Comparison of ENCODE assay signal across 1 cellular context in the genomic region with DNA sequence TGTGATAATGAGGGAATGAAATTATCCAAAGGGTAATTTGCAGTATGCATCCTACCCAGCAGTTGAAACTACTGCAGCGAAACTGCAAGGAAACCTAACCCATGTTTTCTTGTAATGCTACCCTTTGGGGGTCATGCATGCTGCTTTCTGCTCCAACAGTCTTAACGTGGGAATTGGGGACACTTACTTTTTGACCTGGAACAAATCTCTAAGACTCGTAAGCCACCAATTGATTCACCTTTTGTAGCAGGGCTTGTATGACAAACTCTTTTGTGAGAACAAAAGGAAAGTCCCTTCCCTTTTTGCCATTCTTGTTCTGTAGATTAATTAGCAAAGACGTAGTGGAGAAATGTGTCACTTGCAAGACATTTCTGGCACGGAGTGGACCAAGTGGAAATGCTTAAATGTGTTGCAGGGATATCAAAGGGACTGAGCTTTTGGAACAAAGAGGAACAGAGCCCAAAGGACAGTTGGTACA.
A peak's percentile ranks its signal among the peaks of the same experiment; 100 is the strongest.
TF ChIP-seq lines count a peak whose summit lies in the region.

No MANE protein-coding gene starts in this region.

TF ChIP-seq in GM12878, 131 proteins besides CTCF, POLR2A, EP300 and RAD21 (continued from another document and continues in another):
- TF ChIP-seq PBX3 (IDR thresholded peaks at IDR 0.05; ENCODE audit: insufficient replicate concordance, low read depth, low read length) (no peak), SP1 (IDR thresholded peaks at IDR 0.05; ENCODE audit: low read depth, low read length) (no peak), ZNF207 (IDR thresholded peaks at IDR 0.05; ENCODE audit: borderline replicate concordance) (0 out of 2 replicates have a peak, but pooled peaks have one; percentile 32), ZNF592 (IDR thresholded peaks at IDR 0.05) (no peak), ATF2 (IDR thresholded peaks at IDR 0.05; ENCODE audit: low read length) (peak; percentile 81), ASH2L (IDR thresholded peaks at IDR 0.05; ENCODE audit: borderline replicate concordance, low read depth) (no peak), ZBED1 (IDR thresholded peaks at IDR 0.05; ENCODE audit: borderline replicate concordance) (peak; percentile 44; the same call in 1 of the 2 replicates), RUNX3 (IDR thresholded peaks at IDR 0.05; ENCODE audit: low read length) (0 out of 2 replicates have a peak, but pooled peaks have one; percentile 21), ZNF384 (IDR thresholded peaks at IDR 0.05; ENCODE audit: borderline replicate concordance, low read depth, low read length) (no peak), RFX5 (IDR thresholded peaks at IDR 0.05; ENCODE audit: low read depth, low read length) (no peak), ZNF274 (IDR thresholded peaks at IDR 0.05; ENCODE audit: insufficient read depth, insufficient read length) (no peak), HSF1 (IDR thresholded peaks at IDR 0.05; ENCODE audit: low read depth, low read length) (no peak), RAD51 (IDR thresholded peaks at IDR 0.05) (no peak), NR2C2 (IDR thresholded peaks at IDR 0.05; ENCODE audit: borderline replicate concordance, control insufficient read depth, insufficient read length, low read depth) (no peak), DPF2 (IDR thresholded peaks at IDR 0.05) (peak; percentile 41; the same call in 1 of the 2 replicates), HDAC6 (IDR thresholded peaks at IDR 0.05; ENCODE audit: unreplicated experiment) (no peak), MXI1 (IDR thresholded peaks at IDR 0.05; ENCODE audit: low read depth, low read length) (no peak), SPI1 (IDR thresholded peaks at IDR 0.05; ENCODE audit: borderline replicate concordance, insufficient read depth, low read depth, low read length) (peak; percentile 64; the same call in 1 of the 2 replicates), ESRRA (IDR thresholded peaks at IDR 0.05; ENCODE audit: low read length) (no peak), CREM (IDR thresholded peaks at IDR 0.05; ENCODE audit: low read depth) (peak; percentile 53; the same call in 1 of the 2 replicates), CHD1 (IDR thresholded peaks at IDR 0.05; ENCODE audit: low read depth, low read length) (no peak), SREBF2 (IDR thresholded peaks at IDR 0.05; ENCODE audit: low read length) (no peak), CBFB (IDR thresholded peaks at IDR 0.05; ENCODE audit: low read depth) (no peak), ZZZ3 (IDR thresholded peaks at IDR 0.05; ENCODE audit: control insufficient read depth, insufficient read length, low read depth) (no peak), SMAD5 (IDR thresholded peaks at IDR 0.05; ENCODE audit: low read depth) (0 out of 2 replicates have a peak, but pooled peaks have one; percentile 23), CREB1 (IDR thresholded peaks at IDR 0.05; ENCODE audit: low read depth) (no peak), TCF7 (IDR thresholded peaks at IDR 0.05; ENCODE audit: borderline replicate concordance) (peak; percentile 21; the same call in 1 of the 2 replicates), YBX1 (IDR thresholded peaks at IDR 0.05) (no peak), SRF (IDR thresholded peaks at IDR 0.05; ENCODE audit: low read depth in 2 of 2, low read length in 2 of 2) (no peak), ZBTB4 (CRISPR knock-in tag; IDR thresholded peaks at IDR 0.05) (no peak)
- TF ChIP-seq, protein P1, sequence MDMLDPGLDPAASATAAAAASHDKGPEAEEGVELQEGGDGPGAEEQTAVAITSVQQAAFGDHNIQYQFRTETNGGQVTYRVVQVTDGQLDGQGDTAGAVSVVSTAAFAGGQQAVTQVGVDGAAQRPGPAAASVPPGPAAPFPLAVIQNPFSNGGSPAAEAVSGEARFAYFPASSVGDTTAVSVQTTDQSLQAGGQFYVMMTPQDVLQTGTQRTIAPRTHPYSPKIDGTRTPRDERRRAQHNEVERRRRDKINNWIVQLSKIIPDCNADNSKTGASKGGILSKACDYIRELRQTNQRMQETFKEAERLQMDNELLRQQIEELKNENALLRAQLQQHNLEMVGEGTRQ (IDR thresholded peaks at IDR 0.05; ENCODE audit: borderline replicate concordance, low read depth, low read length): no peak
- TF ChIP-seq, protein P2, sequence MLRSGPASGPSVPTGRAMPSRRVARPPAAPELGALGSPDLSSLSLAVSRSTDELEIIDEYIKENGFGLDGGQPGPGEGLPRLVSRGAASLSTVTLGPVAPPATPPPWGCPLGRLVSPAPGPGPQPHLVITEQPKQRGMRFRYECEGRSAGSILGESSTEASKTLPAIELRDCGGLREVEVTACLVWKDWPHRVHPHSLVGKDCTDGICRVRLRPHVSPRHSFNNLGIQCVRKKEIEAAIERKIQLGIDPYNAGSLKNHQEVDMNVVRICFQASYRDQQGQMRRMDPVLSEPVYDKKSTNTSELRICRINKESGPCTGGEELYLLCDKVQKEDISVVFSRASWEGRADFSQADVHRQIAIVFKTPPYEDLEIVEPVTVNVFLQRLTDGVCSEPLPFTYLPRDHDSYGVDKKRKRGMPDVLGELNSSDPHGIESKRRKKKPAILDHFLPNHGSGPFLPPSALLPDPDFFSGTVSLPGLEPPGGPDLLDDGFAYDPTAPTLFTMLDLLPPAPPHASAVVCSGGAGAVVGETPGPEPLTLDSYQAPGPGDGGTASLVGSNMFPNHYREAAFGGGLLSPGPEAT (IDR thresholded peaks at IDR 0.05; ENCODE audit: low read depth): peak; percentile 95
- TF ChIP-seq, protein P3, sequence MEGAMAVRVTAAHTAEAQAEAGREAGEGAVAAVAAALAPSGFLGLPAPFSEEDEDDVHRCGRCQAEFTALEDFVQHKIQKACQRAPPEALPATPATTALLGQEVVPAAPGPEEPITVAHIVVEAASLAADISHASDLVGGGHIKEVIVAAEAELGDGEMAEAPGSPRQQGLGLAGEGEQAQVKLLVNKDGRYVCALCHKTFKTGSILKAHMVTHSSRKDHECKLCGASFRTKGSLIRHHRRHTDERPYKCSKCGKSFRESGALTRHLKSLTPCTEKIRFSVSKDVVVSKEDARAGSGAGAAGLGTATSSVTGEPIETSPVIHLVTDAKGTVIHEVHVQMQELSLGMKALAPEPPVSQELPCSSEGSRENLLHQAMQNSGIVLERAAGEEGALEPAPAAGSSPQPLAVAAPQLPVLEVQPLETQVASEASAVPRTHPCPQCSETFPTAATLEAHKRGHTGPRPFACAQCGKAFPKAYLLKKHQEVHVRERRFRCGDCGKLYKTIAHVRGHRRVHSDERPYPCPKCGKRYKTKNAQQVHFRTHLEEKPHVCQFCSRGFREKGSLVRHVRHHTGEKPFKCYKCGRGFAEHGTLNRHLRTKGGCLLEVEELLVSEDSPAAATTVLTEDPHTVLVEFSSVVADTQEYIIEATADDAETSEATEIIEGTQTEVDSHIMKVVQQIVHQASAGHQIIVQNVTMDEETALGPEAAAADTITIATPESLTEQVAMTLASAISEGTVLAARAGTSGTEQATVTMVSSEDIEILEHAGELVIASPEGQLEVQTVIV (IDR thresholded peaks at IDR 0.05; ENCODE audit: borderline replicate concordance, partially characterized antibody): no peak
- TF ChIP-seq, protein P4, sequence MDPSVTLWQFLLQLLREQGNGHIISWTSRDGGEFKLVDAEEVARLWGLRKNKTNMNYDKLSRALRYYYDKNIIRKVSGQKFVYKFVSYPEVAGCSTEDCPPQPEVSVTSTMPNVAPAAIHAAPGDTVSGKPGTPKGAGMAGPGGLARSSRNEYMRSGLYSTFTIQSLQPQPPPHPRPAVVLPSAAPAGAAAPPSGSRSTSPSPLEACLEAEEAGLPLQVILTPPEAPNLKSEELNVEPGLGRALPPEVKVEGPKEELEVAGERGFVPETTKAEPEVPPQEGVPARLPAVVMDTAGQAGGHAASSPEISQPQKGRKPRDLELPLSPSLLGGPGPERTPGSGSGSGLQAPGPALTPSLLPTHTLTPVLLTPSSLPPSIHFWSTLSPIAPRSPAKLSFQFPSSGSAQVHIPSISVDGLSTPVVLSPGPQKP (IDR thresholded peaks at IDR 0.05; ENCODE audit: low read depth, low read length): no peak
